In the genomic region with DNA sequence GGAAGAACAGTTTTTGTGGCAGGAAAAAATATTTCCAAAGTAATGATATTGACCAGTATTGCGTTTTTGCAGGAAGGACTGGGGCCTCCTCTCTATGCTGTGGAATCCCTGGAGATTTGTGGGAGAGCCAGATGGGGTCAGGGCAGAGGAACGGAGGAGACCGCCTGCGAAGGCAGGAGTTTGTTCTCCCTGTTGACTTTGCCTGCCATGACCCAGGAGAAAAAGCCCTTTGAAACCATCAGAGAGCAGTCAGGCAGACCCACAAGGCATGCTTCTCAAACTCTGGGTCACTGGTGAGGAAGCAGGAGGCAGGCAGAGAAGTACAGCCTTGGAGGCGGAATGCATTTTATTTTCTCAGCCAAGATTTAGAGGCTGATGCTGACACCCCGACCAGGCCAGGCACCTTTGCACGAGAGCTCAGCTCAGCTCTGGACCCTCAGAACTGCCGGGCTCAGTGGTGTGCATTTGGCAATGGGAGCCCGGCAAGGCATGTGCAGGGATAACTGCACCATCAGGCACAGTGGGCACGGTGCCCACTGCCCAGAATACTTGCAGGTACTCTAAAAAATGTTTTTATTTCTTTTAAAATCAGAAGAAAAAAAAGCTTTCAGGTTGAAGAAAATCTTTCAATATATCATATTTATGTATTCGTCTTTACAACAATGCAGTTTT, we compare ENCODE assay signal across 1 cellular context.
TF ChIP-seq lines count a peak whose summit lies in the region.

No MANE protein-coding gene starts in this region.

TF ChIP-seq in HepG2, 621 proteins besides CTCF, POLR2A, EP300 and RAD21 (continued from another document and continues in another):
- TF ChIP-seq, protein P1, sequence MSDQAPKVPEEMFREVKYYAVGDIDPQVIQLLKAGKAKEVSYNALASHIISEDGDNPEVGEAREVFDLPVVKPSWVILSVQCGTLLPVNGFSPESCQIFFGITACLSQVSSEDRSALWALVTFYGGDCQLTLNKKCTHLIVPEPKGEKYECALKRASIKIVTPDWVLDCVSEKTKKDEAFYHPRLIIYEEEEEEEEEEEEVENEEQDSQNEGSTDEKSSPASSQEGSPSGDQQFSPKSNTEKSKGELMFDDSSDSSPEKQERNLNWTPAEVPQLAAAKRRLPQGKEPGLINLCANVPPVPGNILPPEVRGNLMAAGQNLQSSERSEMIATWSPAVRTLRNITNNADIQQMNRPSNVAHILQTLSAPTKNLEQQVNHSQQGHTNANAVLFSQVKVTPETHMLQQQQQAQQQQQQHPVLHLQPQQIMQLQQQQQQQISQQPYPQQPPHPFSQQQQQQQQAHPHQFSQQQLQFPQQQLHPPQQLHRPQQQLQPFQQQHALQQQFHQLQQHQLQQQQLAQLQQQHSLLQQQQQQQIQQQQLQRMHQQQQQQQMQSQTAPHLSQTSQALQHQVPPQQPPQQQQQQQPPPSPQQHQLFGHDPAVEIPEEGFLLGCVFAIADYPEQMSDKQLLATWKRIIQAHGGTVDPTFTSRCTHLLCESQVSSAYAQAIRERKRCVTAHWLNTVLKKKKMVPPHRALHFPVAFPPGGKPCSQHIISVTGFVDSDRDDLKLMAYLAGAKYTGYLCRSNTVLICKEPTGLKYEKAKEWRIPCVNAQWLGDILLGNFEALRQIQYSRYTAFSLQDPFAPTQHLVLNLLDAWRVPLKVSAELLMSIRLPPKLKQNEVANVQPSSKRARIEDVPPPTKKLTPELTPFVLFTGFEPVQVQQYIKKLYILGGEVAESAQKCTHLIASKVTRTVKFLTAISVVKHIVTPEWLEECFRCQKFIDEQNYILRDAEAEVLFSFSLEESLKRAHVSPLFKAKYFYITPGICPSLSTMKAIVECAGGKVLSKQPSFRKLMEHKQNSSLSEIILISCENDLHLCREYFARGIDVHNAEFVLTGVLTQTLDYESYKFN (CRISPR knock-in tag; conservative IDR thresholded peaks at IDR 0.05): peak; percentile 62
- peak; percentile 70 for TF ChIP-seq ZMYM3 (CRISPR knock-in tag; IDR thresholded peaks at IDR 0.05)
- TF ChIP-seq ZBTB2 (CRISPR knock-in tag; IDR thresholded peaks at IDR 0.05; ENCODE audit: low read depth): no peak
- TF ChIP-seq ZNF546 (CRISPR knock-in tag; conservative IDR thresholded peaks at IDR 0.05): no peak
- no peak for TF ChIP-seq ZNF276 (CRISPR knock-in tag; IDR thresholded peaks at IDR 0.05; ENCODE audit: low read depth)
- no peak for TF ChIP-seq KDM3A (CRISPR knock-in tag; IDR thresholded peaks at IDR 0.05; ENCODE audit: low read depth)
- TF ChIP-seq ZNF44 (CRISPR knock-in tag; IDR thresholded peaks at IDR 0.05): no peak
- no peak for TF ChIP-seq ZNF605 (CRISPR knock-in tag; IDR thresholded peaks at IDR 0.05)
- TF ChIP-seq ZBTB1 (CRISPR knock-in tag; IDR thresholded peaks at IDR 0.05; ENCODE audit: borderline replicate concordance): no peak
- no peak for TF ChIP-seq NFIB (CRISPR knock-in tag; IDR thresholded peaks at IDR 0.05; ENCODE audit: borderline replicate concordance)
- TF ChIP-seq CCDC6 (CRISPR knock-in tag; IDR thresholded peaks at IDR 0.05): no peak
- no peak for TF ChIP-seq ZNF431 (CRISPR knock-in tag; IDR thresholded peaks at IDR 0.05; ENCODE audit: borderline replicate concordance, low read depth)
- no peak for TF ChIP-seq PHB2 (IDR thresholded peaks at IDR 0.05; ENCODE audit: partially characterized antibody)
- TF ChIP-seq HDAC6 (IDR thresholded peaks at IDR 0.05; ENCODE audit: low read depth, low read length): no peak
- TF ChIP-seq CENPT (CRISPR knock-in tag; IDR thresholded peaks at IDR 0.05; ENCODE audit: low read depth): no peak
- TF ChIP-seq LCORL (IDR thresholded peaks at IDR 0.05): no peak
- no peak; the same call in none of the 2 replicates for TF ChIP-seq LCORL (CRISPR knock-in tag; IDR thresholded peaks at IDR 0.05)
- no peak for TF ChIP-seq ZNF780A (CRISPR knock-in tag; IDR thresholded peaks at IDR 0.05)
- TF ChIP-seq ZNF691 (CRISPR knock-in tag; IDR thresholded peaks at IDR 0.05; ENCODE audit: borderline replicate concordance, low read depth): no peak
- TF ChIP-seq MTA1 (CRISPR knock-in tag; IDR thresholded peaks at IDR 0.05; ENCODE audit: borderline replicate concordance): peak; percentile 70
- TF ChIP-seq, protein P2, sequence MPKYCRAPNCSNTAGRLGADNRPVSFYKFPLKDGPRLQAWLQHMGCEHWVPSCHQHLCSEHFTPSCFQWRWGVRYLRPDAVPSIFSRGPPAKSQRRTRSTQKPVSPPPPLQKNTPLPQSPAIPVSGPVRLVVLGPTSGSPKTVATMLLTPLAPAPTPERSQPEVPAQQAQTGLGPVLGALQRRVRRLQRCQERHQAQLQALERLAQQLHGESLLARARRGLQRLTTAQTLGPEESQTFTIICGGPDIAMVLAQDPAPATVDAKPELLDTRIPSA (CRISPR knock-in tag; IDR thresholded peaks at IDR 0.05; ENCODE audit: borderline replicate concordance): no peak
- no peak for TF ChIP-seq ZNF777 (CRISPR knock-in tag; IDR thresholded peaks at IDR 0.05)
- TF ChIP-seq ELF1 (CRISPR knock-in tag; IDR thresholded peaks at IDR 0.05): no peak
- TF ChIP-seq, protein P3, sequence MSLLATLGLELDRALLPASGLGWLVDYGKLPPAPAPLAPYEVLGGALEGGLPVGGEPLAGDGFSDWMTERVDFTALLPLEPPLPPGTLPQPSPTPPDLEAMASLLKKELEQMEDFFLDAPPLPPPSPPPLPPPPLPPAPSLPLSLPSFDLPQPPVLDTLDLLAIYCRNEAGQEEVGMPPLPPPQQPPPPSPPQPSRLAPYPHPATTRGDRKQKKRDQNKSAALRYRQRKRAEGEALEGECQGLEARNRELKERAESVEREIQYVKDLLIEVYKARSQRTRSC (CRISPR knock-in tag; IDR thresholded peaks at IDR 0.05; ENCODE audit: low read depth): no peak
- TF ChIP-seq ZFP41 (CRISPR knock-in tag; IDR thresholded peaks at IDR 0.05; ENCODE audit: borderline replicate concordance): no peak
- no peak for TF ChIP-seq ZSCAN21 (CRISPR knock-in tag; IDR thresholded peaks at IDR 0.05; ENCODE audit: borderline replicate concordance)
- TF ChIP-seq, protein P4, sequence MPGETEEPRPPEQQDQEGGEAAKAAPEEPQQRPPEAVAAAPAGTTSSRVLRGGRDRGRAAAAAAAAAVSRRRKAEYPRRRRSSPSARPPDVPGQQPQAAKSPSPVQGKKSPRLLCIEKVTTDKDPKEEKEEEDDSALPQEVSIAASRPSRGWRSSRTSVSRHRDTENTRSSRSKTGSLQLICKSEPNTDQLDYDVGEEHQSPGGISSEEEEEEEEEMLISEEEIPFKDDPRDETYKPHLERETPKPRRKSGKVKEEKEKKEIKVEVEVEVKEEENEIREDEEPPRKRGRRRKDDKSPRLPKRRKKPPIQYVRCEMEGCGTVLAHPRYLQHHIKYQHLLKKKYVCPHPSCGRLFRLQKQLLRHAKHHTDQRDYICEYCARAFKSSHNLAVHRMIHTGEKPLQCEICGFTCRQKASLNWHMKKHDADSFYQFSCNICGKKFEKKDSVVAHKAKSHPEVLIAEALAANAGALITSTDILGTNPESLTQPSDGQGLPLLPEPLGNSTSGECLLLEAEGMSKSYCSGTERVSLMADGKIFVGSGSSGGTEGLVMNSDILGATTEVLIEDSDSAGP (CRISPR knock-in tag; IDR thresholded peaks at IDR 0.05; ENCODE audit: borderline replicate concordance): no peak
- TF ChIP-seq, protein P5, sequence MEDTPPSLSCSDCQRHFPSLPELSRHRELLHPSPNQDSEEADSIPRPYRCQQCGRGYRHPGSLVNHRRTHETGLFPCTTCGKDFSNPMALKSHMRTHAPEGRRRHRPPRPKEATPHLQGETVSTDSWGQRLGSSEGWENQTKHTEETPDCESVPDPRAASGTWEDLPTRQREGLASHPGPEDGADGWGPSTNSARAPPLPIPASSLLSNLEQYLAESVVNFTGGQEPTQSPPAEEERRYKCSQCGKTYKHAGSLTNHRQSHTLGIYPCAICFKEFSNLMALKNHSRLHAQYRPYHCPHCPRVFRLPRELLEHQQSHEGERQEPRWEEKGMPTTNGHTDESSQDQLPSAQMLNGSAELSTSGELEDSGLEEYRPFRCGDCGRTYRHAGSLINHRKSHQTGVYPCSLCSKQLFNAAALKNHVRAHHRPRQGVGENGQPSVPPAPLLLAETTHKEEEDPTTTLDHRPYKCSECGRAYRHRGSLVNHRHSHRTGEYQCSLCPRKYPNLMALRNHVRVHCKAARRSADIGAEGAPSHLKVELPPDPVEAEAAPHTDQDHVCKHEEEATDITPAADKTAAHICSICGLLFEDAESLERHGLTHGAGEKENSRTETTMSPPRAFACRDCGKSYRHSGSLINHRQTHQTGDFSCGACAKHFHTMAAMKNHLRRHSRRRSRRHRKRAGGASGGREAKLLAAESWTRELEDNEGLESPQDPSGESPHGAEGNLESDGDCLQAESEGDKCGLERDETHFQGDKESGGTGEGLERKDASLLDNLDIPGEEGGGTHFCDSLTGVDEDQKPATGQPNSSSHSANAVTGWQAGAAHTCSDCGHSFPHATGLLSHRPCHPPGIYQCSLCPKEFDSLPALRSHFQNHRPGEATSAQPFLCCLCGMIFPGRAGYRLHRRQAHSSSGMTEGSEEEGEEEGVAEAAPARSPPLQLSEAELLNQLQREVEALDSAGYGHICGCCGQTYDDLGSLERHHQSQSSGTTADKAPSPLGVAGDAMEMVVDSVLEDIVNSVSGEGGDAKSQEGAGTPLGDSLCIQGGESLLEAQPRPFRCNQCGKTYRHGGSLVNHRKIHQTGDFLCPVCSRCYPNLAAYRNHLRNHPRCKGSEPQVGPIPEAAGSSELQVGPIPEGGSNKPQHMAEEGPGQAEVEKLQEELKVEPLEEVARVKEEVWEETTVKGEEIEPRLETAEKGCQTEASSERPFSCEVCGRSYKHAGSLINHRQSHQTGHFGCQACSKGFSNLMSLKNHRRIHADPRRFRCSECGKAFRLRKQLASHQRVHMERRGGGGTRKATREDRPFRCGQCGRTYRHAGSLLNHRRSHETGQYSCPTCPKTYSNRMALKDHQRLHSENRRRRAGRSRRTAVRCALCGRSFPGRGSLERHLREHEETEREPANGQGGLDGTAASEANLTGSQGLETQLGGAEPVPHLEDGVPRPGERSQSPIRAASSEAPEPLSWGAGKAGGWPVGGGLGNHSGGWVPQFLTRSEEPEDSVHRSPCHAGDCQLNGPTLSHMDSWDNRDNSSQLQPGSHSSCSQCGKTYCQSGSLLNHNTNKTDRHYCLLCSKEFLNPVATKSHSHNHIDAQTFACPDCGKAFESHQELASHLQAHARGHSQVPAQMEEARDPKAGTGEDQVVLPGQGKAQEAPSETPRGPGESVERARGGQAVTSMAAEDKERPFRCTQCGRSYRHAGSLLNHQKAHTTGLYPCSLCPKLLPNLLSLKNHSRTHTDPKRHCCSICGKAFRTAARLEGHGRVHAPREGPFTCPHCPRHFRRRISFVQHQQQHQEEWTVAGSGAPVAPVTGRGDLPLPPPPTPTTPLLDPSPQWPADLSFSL (CRISPR knock-in tag; IDR thresholded peaks at IDR 0.05): no peak
- no peak for TF ChIP-seq NFIC (IDR thresholded peaks at IDR 0.05; ENCODE audit: low read length)
- no peak for TF ChIP-seq ZNF446 (CRISPR knock-in tag; IDR thresholded peaks at IDR 0.05)
- TF ChIP-seq TP53 (CRISPR knock-in tag; conservative IDR thresholded peaks at IDR 0.05): no peak
- no peak for TF ChIP-seq EEA1 (CRISPR knock-in tag; IDR thresholded peaks at IDR 0.05; ENCODE audit: borderline replicate concordance)
- no peak for TF ChIP-seq ZNF329 (CRISPR knock-in tag; IDR thresholded peaks at IDR 0.05; ENCODE audit: low read depth)
- TF ChIP-seq SNAPC2 (CRISPR knock-in tag; IDR thresholded peaks at IDR 0.05): no peak
- TF ChIP-seq ZC3H13 (CRISPR knock-in tag; IDR thresholded peaks at IDR 0.05): no peak
- TF ChIP-seq ZKSCAN5 (CRISPR knock-in tag; IDR thresholded peaks at IDR 0.05): no peak
- no peak for TF ChIP-seq SRSF1 (optimal IDR thresholded peaks at IDR 0.05; ENCODE audit: low read depth, low read length)
- no peak for TF ChIP-seq ZNF639 (CRISPR knock-in tag; conservative IDR thresholded peaks at IDR 0.05)
- peak; percentile 49; the same call in 1 of the 2 replicates for TF ChIP-seq ZBTB7A (CRISPR knock-in tag; IDR thresholded peaks at IDR 0.05)
- no peak for TF ChIP-seq ZNF567 (CRISPR knock-in tag; IDR thresholded peaks at IDR 0.05; ENCODE audit: borderline replicate concordance)
- TF ChIP-seq ZNF484 (CRISPR knock-in tag; IDR thresholded peaks at IDR 0.05; ENCODE audit: borderline replicate concordance, low read depth): no peak
- TF ChIP-seq ZNF652 (CRISPR knock-in tag; IDR thresholded peaks at IDR 0.05; ENCODE audit: borderline replicate concordance, low read depth): no peak
- TF ChIP-seq POLR2AphosphoS2 (IDR thresholded peaks at IDR 0.05; ENCODE audit: low read depth, low read length): no peak
- no peak for TF ChIP-seq AGO2 (optimal IDR thresholded peaks at IDR 0.05; ENCODE audit: low read depth, low read length)
